In the genomic region with DNA sequence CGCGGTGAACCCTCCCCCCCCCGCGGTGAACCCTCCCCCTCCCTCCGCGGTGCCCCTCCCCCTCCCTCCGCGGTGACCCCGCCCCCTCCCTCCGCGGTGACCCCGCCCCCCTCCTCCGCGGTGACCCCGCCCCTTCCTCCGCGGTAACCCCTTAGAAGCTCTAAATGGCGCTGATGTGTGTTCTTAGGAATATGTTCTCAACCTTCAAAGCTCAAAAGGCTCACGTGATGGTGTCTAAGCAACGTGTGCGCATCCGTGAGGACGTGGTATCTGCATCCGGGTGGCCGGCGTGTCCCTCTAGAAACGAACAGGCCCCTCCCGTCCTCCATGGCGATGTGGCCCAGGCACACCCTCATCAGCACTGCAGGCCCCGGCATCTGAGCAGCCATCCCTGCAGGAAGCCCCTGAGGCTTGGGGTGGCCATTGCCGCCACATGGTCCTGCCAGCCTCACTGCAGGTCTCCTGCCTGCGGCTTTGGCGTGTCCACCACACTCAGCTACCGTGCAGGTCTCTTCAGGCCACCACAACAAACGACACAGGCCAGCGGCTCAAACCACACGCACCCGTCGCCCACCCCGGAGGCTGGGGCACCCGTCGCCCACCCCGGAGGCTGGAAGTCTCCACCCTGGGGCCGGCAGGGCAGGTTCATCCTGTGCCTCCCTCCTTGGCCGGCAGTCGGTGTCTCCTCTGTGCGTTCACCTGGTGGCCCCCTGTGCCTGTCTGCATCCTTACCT, we compare ENCODE assay signal across 12 cellular contexts. TPM values are rescaled to one million over a fixed set of nuclear protein-coding genes. Genes with fewer than 3 reads are reported as not detected.
DNase-seq lines count a peak whose midpoint lies in the region; ATAC-seq, FAIRE-seq and TF ChIP-seq lines count a peak whose summit lies in the region.
"Had no signal": no experiment of that assay in that cellular context is flagged by ENCODE, and none has a peak within 500 bp of the region (broad histone marks: within the 10 kb centered on the region; RNA-seq: fewer than 3 reads in every experiment).

No MANE protein-coding gene starts in this region.

- peak overlapping the region; percentile 43 for H4K8ac ChIP-seq in neuronal stem cell (ENCODE audit: low read depth, low read length)

- H3K4me2 ChIP-seq in neuronal stem cell (ENCODE audit: insufficient read depth, low read length, poor library complexity, severe bottlenecking) = no peak overlapping the region
- no peak overlapping the region for H3K4me2 ChIP-seq in smooth muscle cell

- H3K9ac ChIP-seq in neuronal stem cell (ENCODE audit: low read depth, low read length, poor library complexity) = peak overlapping the region; percentile 70
- no peak overlapping the region for H3K9ac ChIP-seq in smooth muscle cell (ENCODE audit: low read depth)

- H4K20me1 ChIP-seq in smooth muscle cell (ENCODE audit: low read depth) = no peaks in the 10 kb centered on the region

- ATAC-seq in activated CD4-positive, CD25-positive, alpha-beta regulatory T cell treated with anti-CD3 and anti-CD28 coated beads, Interleukin-2, amount 50 U/mL, for 24 hours = peak; percentile 10 to 55
- ATAC-seq in GM18867 (IDR thresholded peaks at IDR 0.05; ENCODE audit: unreplicated experiment) = no peak

- H3K23ac ChIP-seq in neuronal stem cell (ENCODE audit: low read depth, low read length, poor library complexity) = peak overlapping the region; percentile 97

- H2BK12ac ChIP-seq in neuronal stem cell (ENCODE audit: low read length) = no peak overlapping the region

- H3K27me3 ChIP-seq in neuronal stem cell (ENCODE audit: control insufficient read depth in 3 of 3, insufficient read depth in 3 of 3, low read depth in 1 of 3, low read length in 3 of 3) = peaks cover 0 to 19% (median 0%) of the 10 kb centered on the region in 3 experiments
- H3K27me3 ChIP-seq in smooth muscle cell (ENCODE audit: low read depth) = peaks cover 4% of the 10 kb centered on the region
- H3K27me3 ChIP-seq: BE2C had no signal

- H3K4me1 ChIP-seq in neuronal stem cell (ENCODE audit: control insufficient read depth in 2 of 2, insufficient read depth in 1 of 2, low read depth in 1 of 2, low read length in 2 of 2) = no peaks in the 10 kb centered on the region
- no peaks in the 10 kb centered on the region for H3K4me1 ChIP-seq in smooth muscle cell (ENCODE audit: low read depth)
- H3K4me1 ChIP-seq: BE2C had no signal

- no peak overlapping the region for H3K4me3 ChIP-seq in neuronal stem cell (ENCODE audit: low read length in 2 of 2)
- no peak overlapping the region for H3K4me3 ChIP-seq in smooth muscle cell

- CTCF ChIA-PET in activated naive CD4-positive, alpha-beta T cell treated with anti-CD3 and anti-CD28 coated beads for 36 hours (lab: Charles Lee) = no interaction called here

- no peak overlapping the region for H4K91ac ChIP-seq in neuronal stem cell (ENCODE audit: low read depth, low read length, poor library complexity)

- H2AFZ ChIP-seq in neuronal stem cell (ENCODE audit: low read length) (no peak overlapping the region), smooth muscle cell (ENCODE audit: low read depth) (no peak overlapping the region)

- TF ChIP-seq CTCF in smooth muscle cell (IDR thresholded peaks at IDR 0.05; ENCODE audit: borderline replicate concordance, insufficient read depth, poor library complexity, severe bottlenecking) = no peak
- no peak for TF ChIP-seq CTCF in D721Med (IDR thresholded peaks at IDR 0.05; ENCODE audit: insufficient read depth, missing control alignments)

- intact Hi-C loops in activated naive CD4-positive, alpha-beta T cell treated with anti-CD3 and anti-CD28 coated beads for 36 hours (cut with micrococcal nuclease) = loop anchor here (1.0 to 2.0 kb wide), 3 partner anchors 13 to 287 kb away; no protein-coding TSS in a partner anchor

- H3K18ac ChIP-seq in neuronal stem cell (ENCODE audit: low read length) = peak overlapping the region; percentile 80

- no CpG with 5 or more reads among the region's 47 CpGs for WGBS in neuronal stem cell (ENCODE audit: extremely low coverage in 2 of 2, insufficient read length in 2 of 2, insufficient replicate concordance in 1 of 2), 2 donors
- WGBS in smooth muscle cell (ENCODE audit: low lambda C conversion rate) = 93% methylated on average over 30 of the region's 47 CpGs

- H3K4me1 Mint-ChIP-seq in activated naive CD4-positive, alpha-beta T cell treated with anti-CD3 and anti-CD28 coated beads for 36 hours (ENCODE audit: low read depth) = peaks cover 32% of the 10 kb centered on the region

- no peaks in the 10 kb centered on the region for H3K36me3 Mint-ChIP-seq in activated naive CD4-positive, alpha-beta T cell treated with anti-CD3 and anti-CD28 coated beads for 36 hours (ENCODE audit: low read depth)

- no peak overlapping the region for H3K27ac Mint-ChIP-seq in activated naive CD4-positive, alpha-beta T cell treated with anti-CD3 and anti-CD28 coated beads for 36 hours

- no peak overlapping the region for H3K27ac ChIP-seq in neuronal stem cell (replicated peaks; ENCODE audit: low read length)
- no peak overlapping the region for H3K27ac ChIP-seq in smooth muscle cell (ENCODE audit: low read depth)

- no peaks in the 10 kb centered on the region for H3F3A ChIP-seq in smooth muscle cell (ENCODE audit: low read depth)

- peaks cover 9 to 10% of the 10 kb centered on the region in 2 donors for H3K9me3 ChIP-seq in neuronal stem cell (replicated peaks in 1 of 2; ENCODE audit: control insufficient read depth in 2 of 2, insufficient read depth in 1 of 2, low read depth in 1 of 2, low read length in 2 of 2)
- no peaks in the 10 kb centered on the region for H3K9me3 ChIP-seq in smooth muscle cell (replicated peaks; ENCODE audit: low read depth)
- H3K9me3 ChIP-seq: BE2C had no signal

- H3K4ac ChIP-seq in neuronal stem cell (ENCODE audit: low read length) = peak overlapping the region; percentile 76

- peak overlapping the region; percentile 84 for H2AK5ac ChIP-seq in neuronal stem cell (ENCODE audit: low read depth, low read length)

- H3K27me3 Mint-ChIP-seq in activated naive CD4-positive, alpha-beta T cell treated with anti-CD3 and anti-CD28 coated beads for 36 hours (ENCODE audit: low read depth) = no peaks in the 10 kb centered on the region

- peak overlapping the region; percentile 39 for H2BK5ac ChIP-seq in neuronal stem cell (ENCODE audit: low read length)

- H3K36me3 ChIP-seq in neuronal stem cell (replicated peaks in 1 of 2; ENCODE audit: control insufficient read depth in 2 of 2, insufficient read depth in 2 of 2, low read length in 2 of 2) = no peaks in the 10 kb centered on the region
- no peaks in the 10 kb centered on the region for H3K36me3 ChIP-seq in smooth muscle cell (ENCODE audit: low read depth)
- H3K36me3 ChIP-seq: BE2C had no signal

- H3K79me2 ChIP-seq in smooth muscle cell (ENCODE audit: low read depth) = no peaks in the 10 kb centered on the region

- no peak for DNase-seq in activated CD4-positive, CD25-positive, alpha-beta regulatory T cell treated with anti-CD3 and anti-CD28 coated beads, Interleukin-2, amount 50 U/mL, for 72 hours
- peak; percentile 37 for DNase-seq in NCI-H69 (lab: John Stamatoyannopoulos, UW)
- DNase-seq in activated naive CD4-positive, alpha-beta T cell treated with anti-CD3 and anti-CD28 coated beads for 36 hours = peak; percentile 44
- no peak for DNase-seq in neuronal stem cell (ENCODE audit: low spot score)
- no peak for DNase-seq in smooth muscle cell (lab: John Stamatoyannopoulos, UW; ENCODE audit: unreplicated experiment)
- DNase-seq in D721Med (ENCODE audit: insufficient read length, low spot score) = no peak
- DNase-seq: BE2C, NCI-H226, substantia nigra had no signal

- H2BK120ac ChIP-seq in neuronal stem cell (ENCODE audit: low read depth, low read length) = peak overlapping the region; percentile 81

- no peak for FAIRE-seq in D721Med (lab: Jason Lieb, UNC)
- FAIRE-seq: H54 had no signal

- no peaks in the 10 kb centered on the region for H3K9me3 Mint-ChIP-seq in activated naive CD4-positive, alpha-beta T cell treated with anti-CD3 and anti-CD28 coated beads for 36 hours

- H2BK15ac ChIP-seq in neuronal stem cell (ENCODE audit: low read length) = peak overlapping the region; percentile 58

- no peaks in the 10 kb centered on the region for H3K79me1 ChIP-seq in neuronal stem cell (ENCODE audit: low read depth, low read length)

- H3K14ac ChIP-seq in neuronal stem cell (ENCODE audit: low read length) = peak overlapping the region; percentile 71

- peak overlapping the region; percentile 46 for H3K4me3 Mint-ChIP-seq in activated naive CD4-positive, alpha-beta T cell treated with anti-CD3 and anti-CD28 coated beads for 36 hours

RNA-seq across cellular contexts. Expression of a gene that starts 14.5 kb away (rescaled TPM):
- total RNA-seq in activated naive CD4-positive, alpha-beta T cell treated with anti-CD3 and anti-CD28 coated beads for 36 hours = 10 to 100 TPM; 35.1 to 36.3 TPM
- polyA plus RNA-seq in neuronal stem cell (2013, experiment 1 of 2) = 61.7 TPM
- polyA plus RNA-seq in neuronal stem cell (2013, experiment 2 of 2) = 70.1 TPM
- total RNA-seq in smooth muscle cell = 2.3 and 7.9 TPM in 2 replicates
- polyA plus RNA-seq in smooth muscle cell = 17.6 and 31.4 TPM in 2 replicates

Comparison
In these comparisons a context has a peak if more than half of its experiments do, and no peak if none do; other contexts are left out.
1. DNase-seq: peak in NCI-H69 (single experiment) and activated naive CD4-positive, alpha-beta T cell treated with anti-CD3 and anti-CD28 coated beads for 36 hours (single experiment); none in activated CD4-positive, CD25-positive, alpha-beta regulatory T cell treated with anti-CD3 and anti-CD28 coated beads, Interleukin-2, amount 50 U/mL, for 72 hours (single experiment), neuronal stem cell (single experiment), smooth muscle cell (single experiment) and D721Med (single experiment).